In genomic region chr4:106818764-106819163, GRCh38 we compare ENCODE assay signal across 19 cellular contexts.
DNase-seq lines count a peak whose midpoint lies in the region; FAIRE-seq and TF ChIP-seq lines count a peak whose summit lies in the region.
"Had no signal": no experiment of that assay in that cellular context is flagged by ENCODE, and none has a peak within 500 bp of the region (broad histone marks: within the 10 kb centered on the region; RNA-seq: fewer than 3 reads in every experiment).

No MANE protein-coding gene starts in this region.

- H3K9me3 ChIP-seq in ascending aorta: no peaks in the 10 kb centered on the region
- H3K9me3 ChIP-seq in Peyer's patch: no peaks in the 10 kb centered on the region
- H3K9me3 ChIP-seq: gastrocnemius medialis, lower lobe of right lung, psoas muscle, upper lobe of right lung had no signal

- DNase-seq in ascending aorta (ENCODE audit: low spot score in 2 of 2) (no peak), foreskin fibroblast (peak in 1 of 2 donors; percentile 21), D341Med (ENCODE audit: low spot score) (no peak), Peyer's patch (no peak), DMS153 treated with DMSO at 0.1 percent for 48 hours (lab: John Stamatoyannopoulos, UW; ENCODE audit: unreplicated experiment) (no peak)
- no peak for DNase-seq in activated naive CD4-positive, alpha-beta T cell treated with anti-CD3 and anti-CD28 coated beads, Interleukin-2, amount 50 U/mL, for 16 hours
- DNase-seq: activated CD4-positive, alpha-beta T cell treated with anti-CD3 and anti-CD28 coated beads, Interleukin-2, amount 10 ng/mL, durations not matched to agents 7 days and 5 days; activated T-cell treated with anti-CD3 and anti-CD28 coated beads for 4 hours; caudate nucleus; effector memory CD4-positive, alpha-beta T cell; gastrocnemius medialis; lower lobe of right lung; NCI-H1417 treated with DMSO at 0.1 percent for 48 hours; psoas muscle; upper lobe of right lung had no signal

- TF ChIP-seq CTCF in 22Rv1 (IDR thresholded peaks at IDR 0.05) (peak; percentile 23; the same call in 1 of the 2 replicates), ascending aorta (IDR thresholded peaks at IDR 0.05) (peak in 2 of 3 experiments; percentile 10 to 24), foreskin fibroblast (IDR thresholded peaks at IDR 0.05; ENCODE audit: low read depth, low read length) (peak; percentile 19), Peyer's patch (IDR thresholded peaks at IDR 0.05) (no peak)

- no peak for TF ChIP-seq POLR2A in Peyer's patch (IDR thresholded peaks at IDR 0.05)

- H3K36me3 ChIP-seq in ascending aorta: no peaks in the 10 kb centered on the region
- H3K36me3 ChIP-seq in Peyer's patch: no peaks in the 10 kb centered on the region
- H3K36me3 ChIP-seq: gastrocnemius medialis, lower lobe of right lung, upper lobe of right lung had no signal

- intact Hi-C loops in ascending aorta (cut with DNase I): no loop called here

- H3K27ac ChIP-seq in 22Rv1: no peak overlapping the region
- no peak overlapping the region for H3K27ac ChIP-seq in ascending aorta
- H3K27ac ChIP-seq in Peyer's patch: no peak overlapping the region
- H3K27ac ChIP-seq: gastrocnemius medialis, lower lobe of right lung, psoas muscle, SK-N-MC, upper lobe of right lung had no signal

- H3K4me3 ChIP-seq in ascending aorta: no peak overlapping the region
- H3K4me3 ChIP-seq in foreskin fibroblast (ENCODE audit: low read depth in 1 of 2, low read length in 2 of 2): no peak overlapping the region
- H3K4me3 ChIP-seq in Peyer's patch: no peak overlapping the region
- H3K4me3 ChIP-seq: gastrocnemius medialis, lower lobe of right lung, psoas muscle, SK-N-MC, upper lobe of right lung had no signal

- H3K27me3 ChIP-seq in ascending aorta (no peaks in the 10 kb centered on the region), Peyer's patch (no peaks in the 10 kb centered on the region)
- H3K27me3 ChIP-seq: gastrocnemius medialis had no signal

- FAIRE-seq in G401.6 (lab: Jason Lieb, UNC): peak; percentile 31
- FAIRE-seq: TTC549 had no signal

- no peaks in the 10 kb centered on the region for H3K4me1 ChIP-seq in ascending aorta
- no peaks in the 10 kb centered on the region for H3K4me1 ChIP-seq in Peyer's patch
- H3K4me1 ChIP-seq: gastrocnemius medialis, lower lobe of right lung, psoas muscle, upper lobe of right lung had no signal

Comparison
In these comparisons a context has a peak if more than half of its experiments do, and no peak if none do; other contexts are left out.
1. CTCF ChIP-seq: peak in 22Rv1 (single experiment), ascending aorta (2 of 3) and foreskin fibroblast (single experiment); none in Peyer's patch (0 of 6).